Comparison of ENCODE assay signal across 11 cellular contexts in the genomic region with DNA sequence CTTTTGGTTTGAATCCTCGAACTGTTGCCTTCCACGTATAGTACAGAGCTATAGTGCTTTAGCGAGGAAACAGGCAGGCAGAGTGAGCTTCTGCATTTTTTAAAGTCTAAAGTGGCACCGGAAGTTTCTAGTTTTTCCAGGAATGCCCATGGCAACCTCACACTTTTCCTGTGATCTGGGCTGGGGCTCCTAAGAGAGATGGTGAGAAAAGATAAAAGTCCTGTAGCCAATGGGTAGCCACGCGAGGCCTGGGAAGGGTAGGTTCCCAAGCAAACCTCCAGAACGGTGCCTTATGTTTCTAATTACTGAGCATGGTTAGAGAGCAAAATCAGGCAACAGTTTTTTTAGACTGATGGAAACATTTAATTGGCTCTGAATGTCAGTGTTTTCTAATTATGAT.
DNase-seq lines count a peak whose midpoint lies in the region; ATAC-seq, FAIRE-seq and TF ChIP-seq lines count a peak whose summit lies in the region.
"Had no signal": no experiment of that assay in that cellular context is flagged by ENCODE, and none has a peak within 500 bp of the region (broad histone marks: within the 10 kb centered on the region; RNA-seq: fewer than 3 reads in every experiment).

No MANE protein-coding gene starts in this region.

- POLR2A ChIA-PET in K562 (lab: Yijun Ruan, JAX) = interaction anchor here (0.9 to 2.2 kb wide), 5 partner anchors 9 to 60 kb away, joined by 3 to 7 read pairs (median 3); no protein-coding TSS in a partner anchor

- FAIRE-seq in K562 (lab: Jason Lieb, UNC) = no peak

- H3K18ac ChIP-seq in mesendoderm (ENCODE audit: low read length) = peak overlapping the region; percentile 76

- no peaks in the 10 kb centered on the region for H3K9me1 ChIP-seq in K562 (ENCODE audit: control insufficient read depth, insufficient read depth, low read length)

- no peak overlapping the region for H3K4ac ChIP-seq in mesendoderm (ENCODE audit: low read depth, low read length)

- no peak overlapping the region for H4K5ac ChIP-seq in mesendoderm (ENCODE audit: low read length)

- H3K4me3 Mint-ChIP-seq in activated T-cell treated with anti-CD3 and anti-CD28 coated beads, Interleukin-2, amount 50 U/mL, for 4 hours = peak overlapping the region; percentile 27

- peaks cover 20% of the 10 kb centered on the region for H3K4me1 Mint-ChIP-seq in activated T-cell treated with anti-CD3 and anti-CD28 coated beads, Interleukin-2, amount 50 U/mL, for 4 hours (ENCODE audit: low read depth)

- H2BK15ac ChIP-seq in mesendoderm (replicated peaks; ENCODE audit: low read depth) = no peak overlapping the region

- no peak for TF ChIP-seq CTCF in K562 (IDR thresholded peaks at IDR 0.05 in 2 of 3, conservative IDR thresholded peaks at IDR 0.05 in 1 of 3; ENCODE audit: insufficient read depth in 2 of 3, low read depth in 1 of 3, low read length in 3 of 3)
- TF ChIP-seq CTCF in thyroid gland (IDR thresholded peaks at IDR 0.05) = no peak

- H3K27ac ChIP-seq in K562 (ENCODE audit: extremely low read depth, low read depth, low read length) (no peak overlapping the region), mesendoderm (ENCODE audit: low read depth, low read length) (no peak overlapping the region), thyroid gland (peak overlapping the region in 2 of 3 donors; percentile 13 to 26)

- no peak for DNase-seq in activated T-cell treated with anti-CD3 and anti-CD28 coated beads, Interleukin-2, amount 50 U/mL, for 4 hours
- no peak for DNase-seq in activated T-cell treated with anti-CD3 and anti-CD28 coated beads, Interleukin-2, amount 50 U/mL, for 48 hours
- DNase-seq in K562 (ENCODE audit: extremely low read depth in 1 of 4, low spot score in 3 of 4) (no peak), mesendoderm (peak; percentile 93), thyroid gland (no peak), NCI-H345 treated with DMSO at 0.1 percent for 48 hours (lab: John Stamatoyannopoulos, UW; ENCODE audit: unreplicated experiment) (no peak), germinal center (ENCODE audit: low spot score) (no peak)
- DNase-seq: NCI-H748 treated with DMSO at 0.1 percent for 48 hours, T1000 had no signal

- CTCF ChIA-PET in K562 (lab: Yijun Ruan, JAX; ENCODE audit: low intra/inter-chr PET ratio) = no interaction called here

- no peaks in the 10 kb centered on the region for H4K20me1 ChIP-seq in K562 (replicated peaks; ENCODE audit: control insufficient read depth, insufficient read depth, low read length)

- in situ Hi-C loops in K562 (cut with MboI) = no loop called here

- H3K4me2 ChIP-seq in K562 (ENCODE audit: insufficient read depth, low read length) (no peak overlapping the region), mesendoderm (ENCODE audit: low read length) (no peak overlapping the region)

- peak overlapping the region; percentile 58 for H2AFZ ChIP-seq in K562 (ENCODE audit: low read depth, low read length)

- BruUV-seq in K562 (replicated peaks; lab: Mats Ljungman, UMichigan) = no TSS peak

- no peak overlapping the region for H2BK120ac ChIP-seq in mesendoderm (ENCODE audit: low read depth, low read length)

- H3K4me1 ChIP-seq in K562 (replicated peaks in 1 of 2; ENCODE audit: control insufficient read depth in 2 of 2, insufficient read depth in 2 of 2, low read length in 2 of 2) = peaks cover 0 to 16% of the 10 kb centered on the region in 2 experiments; a peak in 1 of 5 replicates
- H3K4me1 ChIP-seq in mesendoderm (ENCODE audit: control insufficient read depth, low read depth, low read length) = peaks cover 5% of the 10 kb centered on the region
- H3K4me1 ChIP-seq in thyroid gland = peaks cover 0 to 3% of the 10 kb centered on the region in 2 donors

- no peaks in the 10 kb centered on the region for H3K27me3 Mint-ChIP-seq in activated T-cell treated with anti-CD3 and anti-CD28 coated beads, Interleukin-2, amount 50 U/mL, for 4 hours (ENCODE audit: low read depth)

- H3K9ac ChIP-seq in K562 (ENCODE audit: insufficient read depth in 1 of 2, low read depth in 2 of 2, low read length in 2 of 2) = no peak overlapping the region
- no peak overlapping the region for H3K9ac ChIP-seq in mesendoderm (ENCODE audit: low read length)

- no peak overlapping the region for H3K23ac ChIP-seq in mesendoderm (ENCODE audit: low read length)

- intact Hi-C loops in K562 (cut with micrococcal nuclease) = no loop called here
- intact Hi-C loops in thyroid gland (cut with DNase I) = no loop called here

- no peak overlapping the region for H4K8ac ChIP-seq in mesendoderm (ENCODE audit: low read depth, low read length)

- H3K79me2 ChIP-seq in K562 (ENCODE audit: control insufficient read depth, insufficient read depth, low read length) = no peaks in the 10 kb centered on the region
- peaks cover 28% of the 10 kb centered on the region for H3K79me2 ChIP-seq in mesendoderm (ENCODE audit: control insufficient read depth, insufficient read depth, low read length)

- no peak overlapping the region for H3K4me3 ChIP-seq in K562
- H3K4me3 ChIP-seq in mesendoderm (ENCODE audit: low read length) = no peak overlapping the region
- H3K4me3 ChIP-seq in thyroid gland (replicated peaks in 1 of 3) = no peak overlapping the region

- peaks cover 4% of the 10 kb centered on the region for H3K79me1 ChIP-seq in mesendoderm (ENCODE audit: low read length)

- no peak overlapping the region for H2AK5ac ChIP-seq in mesendoderm (ENCODE audit: low read length)

- no peak for ATAC-seq in activated T-cell treated with anti-CD3 and anti-CD28 coated beads, Interleukin-2, amount 50 U/mL, for 4 hours
- ATAC-seq in K562 (peak; percentile 38; the same call in 1 of the 3 replicates), GM21717 (IDR thresholded peaks at IDR 0.05; ENCODE audit: unreplicated experiment) (no peak)
- ATAC-seq: esophagus mucosa had no signal

- H3K27me3 ChIP-seq in K562 (ENCODE audit: control insufficient read depth in 2 of 2, insufficient read depth in 2 of 2, low read length in 2 of 2) (peaks cover 3 to 6% of the 10 kb centered on the region in 2 experiments; a peak in 2 of 5 replicates), mesendoderm (ENCODE audit: insufficient read depth, low read length, poor library complexity) (no peaks in the 10 kb centered on the region), thyroid gland (no peaks in the 10 kb centered on the region)

- peaks cover 11% of the 10 kb centered on the region for H3K36me3 Mint-ChIP-seq in activated T-cell treated with anti-CD3 and anti-CD28 coated beads, Interleukin-2, amount 50 U/mL, for 4 hours (ENCODE audit: insufficient read depth)

- no peak for TF ChIP-seq POLR2A in K562 (conservative IDR thresholded peaks at IDR 0.05)
- no peak for TF ChIP-seq POLR2A in thyroid gland (IDR thresholded peaks at IDR 0.05)

- H3K9me3 ChIP-seq in K562 (replicated peaks; ENCODE audit: control insufficient read depth, insufficient read depth, low read depth, low read length) = no peaks in the 10 kb centered on the region
- H3K9me3 ChIP-seq in thyroid gland = no peaks in the 10 kb centered on the region

- TF ChIP-seq RAD21 in K562 (CRISPR knock-in tag; conservative IDR thresholded peaks at IDR 0.05 in 1 of 2, IDR thresholded peaks at IDR 0.05 in 1 of 2) = no peak

- TF ChIP-seq EP300 in K562 (IDR thresholded peaks at IDR 0.05; ENCODE audit: low read length) = no peak

- no peak overlapping the region for H3K56ac ChIP-seq in mesendoderm (ENCODE audit: low read length)

- no peaks in the 10 kb centered on the region for H3K36me3 ChIP-seq in K562 (ENCODE audit: control insufficient read depth, insufficient read depth, low read length)
- no peaks in the 10 kb centered on the region for H3K36me3 ChIP-seq in mesendoderm (ENCODE audit: control insufficient read depth, insufficient read depth, low read length)
- no peaks in the 10 kb centered on the region for H3K36me3 ChIP-seq in thyroid gland

- no peak overlapping the region for H2BK5ac ChIP-seq in mesendoderm (ENCODE audit: low read length)

- no peaks in the 10 kb centered on the region for H3K9me3 Mint-ChIP-seq in activated T-cell treated with anti-CD3 and anti-CD28 coated beads, Interleukin-2, amount 50 U/mL, for 4 hours

- WGBS in K562 (ENCODE audit: insufficient coverage, low coverage, missing lambda C conversion rate) = 29% methylated on average over 7 of the region's 7 CpGs
- no CpG with 5 or more reads among the region's 7 CpGs for WGBS in mesendoderm (ENCODE audit: extremely low coverage, insufficient coverage, low lambda C conversion rate)
- WGBS in thyroid gland, 2 donors = 64 to 76% methylated on average over 7 of the region's 7 CpGs

TF ChIP-seq in K562, 482 proteins besides CTCF, POLR2A, EP300 and RAD21:
- no peak for TF ChIP-seq POLR3G (IDR thresholded peaks at IDR 0.05; ENCODE audit: extremely low read depth, insufficient read length, insufficient replicate concordance)
- TF ChIP-seq L3MBTL2 (IDR thresholded peaks at IDR 0.05) = peak; percentile 68

Comparison
In these comparisons a context has a peak if more than half of its experiments do, and no peak if none do; other contexts are left out.
1. H3K27ac ChIP-seq: peak in thyroid gland (2 of 3); none in K562 (single experiment) and mesendoderm (single experiment).